In genomic region chr17:73729101-73729500, GRCh38 we compare ENCODE assay signal across 17 cellular contexts.
DNase-seq lines count a peak whose midpoint lies in the region; ATAC-seq, FAIRE-seq and TF ChIP-seq lines count a peak whose summit lies in the region.
"Had no signal": no experiment of that assay in that cellular context is flagged by ENCODE, and none has a peak within 500 bp of the region (broad histone marks: within the 10 kb centered on the region; RNA-seq: fewer than 3 reads in every experiment).

No MANE protein-coding gene starts in this region.

- H3K36me3 ChIP-seq in bronchial epithelial cell (ENCODE audit: control insufficient read depth, insufficient read depth, low read length): no peaks in the 10 kb centered on the region

- H3K27me3 ChIP-seq in bronchial epithelial cell (ENCODE audit: control insufficient read depth, insufficient read depth, low read length): no peaks in the 10 kb centered on the region
- H3K27me3 ChIP-seq: BLaER1 treated with 17β-estradiol and CSF1 and Interleukin-3, amounts not matched to agents 10 nM and 100 nM had no signal

- peaks cover 9 to 14% of the 10 kb centered on the region in 2 donors for H3K4me1 Mint-ChIP-seq in natural killer cell
- H3K4me1 Mint-ChIP-seq: B cell had no signal

- peaks cover 6 to 20% of the 10 kb centered on the region in 2 donors for H3K9me3 Mint-ChIP-seq in activated naive CD4-positive, alpha-beta T cell treated with anti-CD3 and anti-CD28 coated beads, Interleukin-2, amount 50 U/mL, for 72 hours
- H3K9me3 Mint-ChIP-seq in natural killer cell: peaks cover 3 to 7% of the 10 kb centered on the region in 2 donors

- TF ChIP-seq CTCF in bronchial epithelial cell (IDR thresholded peaks at IDR 0.05; ENCODE audit: insufficient read depth, low read length, severe bottlenecking): no peak
- TF ChIP-seq CTCF in natural killer cell (IDR thresholded peaks at IDR 0.05): no peak

- FAIRE-seq in bronchial epithelial cell (lab: Jason Lieb, UNC): peak; percentile 83
- FAIRE-seq: HepG2 had no signal

- no peak overlapping the region for H3K4me3 ChIP-seq in bronchial epithelial cell (ENCODE audit: low read depth, low read length)
- H3K4me3 ChIP-seq: BLaER1 treated with 17β-estradiol and CSF1 and Interleukin-3, amounts not matched to agents 10 nM and 100 nM had no signal

- intact Hi-C loops in natural killer cell (cut with micrococcal nuclease): no loop called here

- peak; percentile 30 to 83 for ATAC-seq in activated naive CD4-positive, alpha-beta T cell treated with anti-CD3 and anti-CD28 coated beads, Interleukin-2, amount 50 U/mL, for 72 hours
- peak; percentile 39 to 80 (median 59) for ATAC-seq in natural killer cell
- no peak for ATAC-seq in HG03095 (IDR thresholded peaks at IDR 0.05; ENCODE audit: unreplicated experiment)
- ATAC-seq: CD8-positive, alpha-beta T cell; HCT116; HepG2 had no signal

- no peak for DNase-seq in activated naive CD4-positive, alpha-beta T cell treated with anti-CD3 and anti-CD28 coated beads, Interleukin-2, amount 50 U/mL, for 72 hours (ENCODE audit: low spot score in 2 of 2)
- DNase-seq in activated naive CD4-positive, alpha-beta T cell (lab: John Stamatoyannopoulos, UW): no peak
- DNase-seq in bronchial epithelial cell (ENCODE audit: low read depth): no peak
- no peak for DNase-seq in natural killer cell
- DNase-seq in activated gamma-delta T cell (lab: John Stamatoyannopoulos, UW): no peak
- DNase-seq: Calu3, DMS79 treated with DMSO at 0.1 percent for 48 hours, GF-D8, GOT3, H7, HFFc6 had no signal

- H3K27me3 Mint-ChIP-seq in natural killer cell (ENCODE audit: low read depth in 2 of 2): peaks cover 53 to 62% of the 10 kb centered on the region in 2 donors

- H3K36me3 Mint-ChIP-seq in activated naive CD4-positive, alpha-beta T cell treated with anti-CD3 and anti-CD28 coated beads, Interleukin-2, amount 50 U/mL, for 72 hours: peaks cover 11 to 19% of the 10 kb centered on the region in 2 donors
- peaks cover 11% of the 10 kb centered on the region for H3K36me3 Mint-ChIP-seq in natural killer cell
- H3K36me3 Mint-ChIP-seq: CD8-positive, alpha-beta T cell had no signal

- H3K27ac Mint-ChIP-seq in activated naive CD4-positive, alpha-beta T cell treated with anti-CD3 and anti-CD28 coated beads, Interleukin-2, amount 50 U/mL, for 72 hours: no peak overlapping the region
- peak overlapping the region in 1 of 2 donors; percentile 9 for H3K27ac Mint-ChIP-seq in natural killer cell
- H3K27ac Mint-ChIP-seq: B cell; CD8-positive, alpha-beta T cell; HFFc6 had no signal

- H3K4me3 Mint-ChIP-seq in natural killer cell: no peak overlapping the region
- H3K4me3 Mint-ChIP-seq: B cell; CD8-positive, alpha-beta T cell; HFFc6 had no signal
